In genomic region chr11:82902086-82902485, GRCh38 we compare ENCODE assay signal across 8 cellular contexts. TPM values are rescaled to one million over a fixed set of nuclear protein-coding genes. Genes with fewer than 3 reads are reported as not detected.
A peak's percentile ranks its signal among the peaks of the same experiment; 100 is the strongest.
DNase-seq lines count a peak whose midpoint lies in the region; ATAC-seq and TF ChIP-seq lines count a peak whose summit lies in the region.

No MANE protein-coding gene starts in this region.

- H3K4me2 ChIP-seq in SK-N-SH: peak overlapping the region; percentile 87

- H3K4me1 Mint-ChIP-seq in T-cell: peaks cover 46 to 53% (median 47%) of the 10 kb centered on the region in 3 donors

- H3K27me3 ChIP-seq in SK-N-SH (ENCODE audit: insufficient read depth): no peaks in the 10 kb centered on the region

- H3K36me3 Mint-ChIP-seq in T-cell: no peaks in the 10 kb centered on the region

- TF ChIP-seq RAD21 in SK-N-SH (IDR thresholded peaks at IDR 0.05; ENCODE audit: low read length): no peak

- H3K4me3 ChIP-seq in SK-N-SH (ENCODE audit: low read depth in 2 of 2, low read length in 1 of 2) (peak overlapping the region; percentile 78 to 90), fibroblast of pulmonary artery (replicated peaks; ENCODE audit: low read depth, low read length) (peak overlapping the region; percentile 87), skin epidermis (peak overlapping the region; percentile 55 to 72 (median 70))

- no peaks in the 10 kb centered on the region for H3K9me2 ChIP-seq in SK-N-SH

- peak overlapping the region; percentile 88 to 99 (median 97) for H3K4me3 Mint-ChIP-seq in T-cell

- POLR2A ChIA-PET in SK-N-SH (lab: Yijun Ruan, JAX) (interaction anchor here (0.6 to 2.3 kb wide), 4 partner anchors 8 to 384 kb away, joined by 3 to 11 read pairs (median 6); partner anchors contain the start of genes CCDC90B and PCF11), T-cell (lab: Charles Lee) (interaction anchor here (0.6 to 3.2 kb wide), 16 partner anchors 8 to 384 kb away, joined by 3 to 39 read pairs (median 4); partner anchors contain the start of genes CCDC90B (in 2 of the 2), PCF11 (in 2 of the 2) and ANKRD42 (in 1 of the 2))

- peak overlapping the region in 1 of 2 donors; percentile 98 for H3K27ac Mint-ChIP-seq in T-cell

- H3F3A ChIP-seq in SK-N-SH (replicated peaks; ENCODE audit: insufficient read depth): no peaks in the 10 kb centered on the region

- no peak for TF ChIP-seq EP300 in SK-N-SH (IDR thresholded peaks at IDR 0.05; ENCODE audit: borderline replicate concordance in 1 of 2, low read depth in 1 of 2, low read length in 1 of 2)

- H3K27me3 Mint-ChIP-seq in T-cell: no peaks in the 10 kb centered on the region

- H4K20me1 ChIP-seq in SK-N-SH (ENCODE audit: insufficient read depth): no peaks in the 10 kb centered on the region

- 1% methylated on average over 9 of the region's 9 CpGs for WGBS in SK-N-SH (ENCODE audit: low lambda C conversion rate)

- H3K27ac ChIP-seq in SK-N-SH (ENCODE audit: low read depth in 2 of 2, low read length in 1 of 2) (no peak overlapping the region), skin epidermis (no peak overlapping the region), substantia nigra (ENCODE audit: low read depth, low read length, poor library complexity, severe bottlenecking) (no peak overlapping the region)

- TF ChIP-seq CTCF in SK-N-SH (IDR thresholded peaks at IDR 0.05) (no peak), fibroblast of pulmonary artery (IDR thresholded peaks at IDR 0.05; ENCODE audit: low read length, missing control alignments) (no peak)

- peak overlapping the region; percentile 57; the same call in 1 of the 2 replicates for H2AFZ ChIP-seq in SK-N-SH (ENCODE audit: low read depth)

- H3K9me3 ChIP-seq in SK-N-SH: no peaks in the 10 kb centered on the region

- DNase-seq in SK-N-SH: no peak
- DNase-seq in T-cell: no peak
- no peak for DNase-seq in fibroblast of pulmonary artery (ENCODE audit: low read depth)
- DNase-seq in NK-92 treated with Interleukin-12 subunit alpha and Interleukin-12 subunit beta, amount 100 ng/mL, for 24 hours (lab: John Stamatoyannopoulos, UW): no peak
- no peak for DNase-seq in NK-92 (lab: John Stamatoyannopoulos, UW; ENCODE audit: unreplicated experiment)
- DNase-seq in substantia nigra (lab: John Stamatoyannopoulos, UW): no peak

- H3K36me3 ChIP-seq in SK-N-SH (replicated peaks in 1 of 2; ENCODE audit: control insufficient read depth in 1 of 2, insufficient read depth in 2 of 2, low read length in 1 of 2): no peaks in the 10 kb centered on the region

- ATAC-seq in SK-N-SH treated with all-trans-retinoic acid at 6 μM for 48 hours: no peak
- ATAC-seq in T-cell (replicated peaks in 1 of 4): no peak

- H3K9ac ChIP-seq in SK-N-SH: peak overlapping the region; percentile 43; the same call in 1 of the 2 replicates

- CTCF ChIA-PET in SK-N-SH (lab: Yijun Ruan, JAX): interaction anchor here (0.8 to 4.1 kb wide), 10 partner anchors 35 to 918 kb away, joined by 3 to 40 read pairs (median 4); partner anchors contain the start of gene FAM181B
- CTCF ChIA-PET in T-cell (lab: Charles Lee): interaction anchor here (0.6 to 4.3 kb wide), 18 partner anchors 10 to 391 kb away, joined by 3 to 42 read pairs (median 5); partner anchors contain the start of genes CCDC90B (in 1 of the 2) and PCF11 (in 1 of the 2)

- peaks cover 49% of the 10 kb centered on the region for H3K79me2 ChIP-seq in SK-N-SH (ENCODE audit: insufficient read depth)

- H3K9me3 Mint-ChIP-seq in T-cell: no peaks in the 10 kb centered on the region

- H3K4me1 ChIP-seq in SK-N-SH (ENCODE audit: control insufficient read depth in 1 of 2, insufficient read depth in 2 of 2, low read depth in 1 of 2, low read length in 1 of 2): peaks cover 0 to 29% of the 10 kb centered on the region in 2 experiments; a peak in 3 of 4 replicates

TF ChIP-seq in SK-N-SH, 30 proteins besides CTCF, POLR2A, EP300 and RAD21 (continues in another document):
- no peak for TF ChIP-seq CHD2 (IDR thresholded peaks at IDR 0.05; ENCODE audit: low read length, partially characterized antibody)
- no peak for TF ChIP-seq TAF1 (IDR thresholded peaks at IDR 0.05; ENCODE audit: borderline replicate concordance, low read depth, low read length)
- TF ChIP-seq MAX (IDR thresholded peaks at IDR 0.05; ENCODE audit: low read depth): no peak
- TF ChIP-seq FOXJ3 (CRISPR knock-in tag; IDR thresholded peaks at IDR 0.05): no peak
- TF ChIP-seq EZH2phosphoT487 (IDR thresholded peaks at IDR 0.05; ENCODE audit: borderline replicate concordance, low read depth): no peak
- no peak for TF ChIP-seq MEF2A (IDR thresholded peaks at IDR 0.05; ENCODE audit: borderline replicate concordance, low read depth)
- TF ChIP-seq IRF3 (IDR thresholded peaks at IDR 0.05; ENCODE audit: low read depth, low read length): no peak
- no peak for TF ChIP-seq ZBTB33 (IDR thresholded peaks at IDR 0.05; ENCODE audit: borderline replicate concordance, low read depth)

TF ChIP-seq in SK-N-SH treated with all-trans-retinoic acid at 6 μM for 48 hours, 23 proteins besides CTCF, POLR2A, EP300 and RAD21:
- TF ChIP-seq GLIS3 (CRISPR knock-in tag; IDR thresholded peaks at IDR 0.05): no peak

RNA-seq across cellular contexts. Expression of gene DDIAS, which starts 0.6 kb away (rescaled TPM):
- 4.4 and 4.5 TPM in 2 replicates for polyA plus RNA-seq in SK-N-SH (2012; rRNA removed)
- polyA plus RNA-seq in SK-N-SH (2012; cell fraction: cytosol; rRNA removed): 4.8 and 6.4 TPM in 2 replicates
- polyA plus RNA-seq in SK-N-SH (2012; cell fraction: nucleus; rRNA removed): 1.5 and 3.1 TPM in 2 replicates
- 1 to 10 TPM in 3 of 5 donors, under 1 TPM in 2; 0.55 to 1.9 (median 1.3) TPM for total RNA-seq in T-cell

RNA-seq across cellular contexts. Expression of gene PRCP, which starts 1.9 kb away (rescaled TPM):
- 65.0 and 91.7 TPM in 2 replicates for polyA plus RNA-seq in SK-N-SH (2012; rRNA removed)
- polyA plus RNA-seq in SK-N-SH (2012; cell fraction: cytosol; rRNA removed): 87.4 and 92.1 TPM in 2 replicates
- polyA plus RNA-seq in SK-N-SH (2012; cell fraction: nucleus; rRNA removed): 20.3 and 45.9 TPM in 2 replicates
- 10 to 100 TPM; 18.1 to 22.7 (median 20.2) TPM for total RNA-seq in T-cell
